1 cellular context compared by ENCODE assay signal in the genomic region with DNA sequence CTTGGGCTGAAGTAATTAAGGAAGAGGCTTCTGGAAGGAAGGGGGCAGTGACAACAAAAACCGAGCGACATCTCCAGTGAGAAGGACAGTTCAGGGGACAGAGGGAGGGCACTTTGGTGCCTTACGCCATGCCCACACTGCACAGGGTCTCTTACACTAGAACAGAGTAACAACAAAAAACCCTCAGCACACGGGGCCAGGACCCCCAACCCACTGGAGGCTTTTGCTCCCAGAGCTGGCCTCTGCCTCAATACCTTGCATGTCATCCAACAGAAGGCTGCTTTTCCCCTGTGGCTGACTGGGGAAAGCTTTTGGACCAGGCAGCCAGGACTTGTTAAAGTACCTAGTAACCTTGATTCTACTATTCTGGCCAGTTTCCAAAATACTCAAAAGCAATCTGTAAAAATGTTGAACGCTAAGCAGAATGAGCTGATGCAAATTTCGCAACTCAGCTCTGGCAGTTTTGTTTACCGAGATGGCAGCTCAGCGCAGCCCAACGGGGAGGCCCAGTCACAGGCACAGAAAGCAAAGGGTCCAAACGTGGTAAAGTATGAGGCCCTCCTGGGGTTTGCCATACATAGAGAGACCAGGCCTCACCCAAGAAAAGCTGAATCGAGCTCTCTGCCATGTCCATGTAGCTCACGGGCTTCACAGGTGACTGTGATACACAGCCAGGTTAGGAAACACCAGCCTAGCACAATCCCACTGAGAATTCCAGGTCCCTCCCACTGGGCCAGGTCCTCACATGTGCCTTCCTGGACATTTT.
TF ChIP-seq lines count a peak whose summit lies in the region.

No MANE protein-coding gene starts in this region.

TF ChIP-seq in HepG2, 621 proteins besides CTCF, POLR2A, EP300 and RAD21 (continued from another document and continues in another):
- TF ChIP-seq, protein P1, sequence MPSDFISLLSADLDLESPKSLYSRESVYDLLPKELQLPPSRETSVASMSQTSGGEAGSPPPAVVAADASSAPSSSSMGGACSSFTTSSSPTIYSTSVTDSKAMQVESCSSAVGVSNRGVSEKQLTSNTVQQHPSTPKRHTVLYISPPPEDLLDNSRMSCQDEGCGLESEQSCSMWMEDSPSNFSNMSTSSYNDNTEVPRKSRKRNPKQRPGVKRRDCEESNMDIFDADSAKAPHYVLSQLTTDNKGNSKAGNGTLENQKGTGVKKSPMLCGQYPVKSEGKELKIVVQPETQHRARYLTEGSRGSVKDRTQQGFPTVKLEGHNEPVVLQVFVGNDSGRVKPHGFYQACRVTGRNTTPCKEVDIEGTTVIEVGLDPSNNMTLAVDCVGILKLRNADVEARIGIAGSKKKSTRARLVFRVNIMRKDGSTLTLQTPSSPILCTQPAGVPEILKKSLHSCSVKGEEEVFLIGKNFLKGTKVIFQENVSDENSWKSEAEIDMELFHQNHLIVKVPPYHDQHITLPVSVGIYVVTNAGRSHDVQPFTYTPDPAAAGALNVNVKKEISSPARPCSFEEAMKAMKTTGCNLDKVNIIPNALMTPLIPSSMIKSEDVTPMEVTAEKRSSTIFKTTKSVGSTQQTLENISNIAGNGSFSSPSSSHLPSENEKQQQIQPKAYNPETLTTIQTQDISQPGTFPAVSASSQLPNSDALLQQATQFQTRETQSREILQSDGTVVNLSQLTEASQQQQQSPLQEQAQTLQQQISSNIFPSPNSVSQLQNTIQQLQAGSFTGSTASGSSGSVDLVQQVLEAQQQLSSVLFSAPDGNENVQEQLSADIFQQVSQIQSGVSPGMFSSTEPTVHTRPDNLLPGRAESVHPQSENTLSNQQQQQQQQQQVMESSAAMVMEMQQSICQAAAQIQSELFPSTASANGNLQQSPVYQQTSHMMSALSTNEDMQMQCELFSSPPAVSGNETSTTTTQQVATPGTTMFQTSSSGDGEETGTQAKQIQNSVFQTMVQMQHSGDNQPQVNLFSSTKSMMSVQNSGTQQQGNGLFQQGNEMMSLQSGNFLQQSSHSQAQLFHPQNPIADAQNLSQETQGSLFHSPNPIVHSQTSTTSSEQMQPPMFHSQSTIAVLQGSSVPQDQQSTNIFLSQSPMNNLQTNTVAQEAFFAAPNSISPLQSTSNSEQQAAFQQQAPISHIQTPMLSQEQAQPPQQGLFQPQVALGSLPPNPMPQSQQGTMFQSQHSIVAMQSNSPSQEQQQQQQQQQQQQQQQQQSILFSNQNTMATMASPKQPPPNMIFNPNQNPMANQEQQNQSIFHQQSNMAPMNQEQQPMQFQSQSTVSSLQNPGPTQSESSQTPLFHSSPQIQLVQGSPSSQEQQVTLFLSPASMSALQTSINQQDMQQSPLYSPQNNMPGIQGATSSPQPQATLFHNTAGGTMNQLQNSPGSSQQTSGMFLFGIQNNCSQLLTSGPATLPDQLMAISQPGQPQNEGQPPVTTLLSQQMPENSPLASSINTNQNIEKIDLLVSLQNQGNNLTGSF (CRISPR knock-in tag; IDR thresholded peaks at IDR 0.05) = no peak
- TF ChIP-seq, protein P2, sequence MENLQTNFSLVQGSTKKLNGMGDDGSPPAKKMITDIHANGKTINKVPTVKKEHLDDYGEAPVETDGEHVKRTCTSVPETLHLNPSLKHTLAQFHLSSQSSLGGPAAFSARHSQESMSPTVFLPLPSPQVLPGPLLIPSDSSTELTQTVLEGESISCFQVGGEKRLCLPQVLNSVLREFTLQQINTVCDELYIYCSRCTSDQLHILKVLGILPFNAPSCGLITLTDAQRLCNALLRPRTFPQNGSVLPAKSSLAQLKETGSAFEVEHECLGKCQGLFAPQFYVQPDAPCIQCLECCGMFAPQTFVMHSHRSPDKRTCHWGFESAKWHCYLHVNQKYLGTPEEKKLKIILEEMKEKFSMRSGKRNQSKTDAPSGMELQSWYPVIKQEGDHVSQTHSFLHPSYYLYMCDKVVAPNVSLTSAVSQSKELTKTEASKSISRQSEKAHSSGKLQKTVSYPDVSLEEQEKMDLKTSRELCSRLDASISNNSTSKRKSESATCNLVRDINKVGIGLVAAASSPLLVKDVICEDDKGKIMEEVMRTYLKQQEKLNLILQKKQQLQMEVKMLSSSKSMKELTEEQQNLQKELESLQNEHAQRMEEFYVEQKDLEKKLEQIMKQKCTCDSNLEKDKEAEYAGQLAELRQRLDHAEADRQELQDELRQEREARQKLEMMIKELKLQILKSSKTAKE (CRISPR knock-in tag; IDR thresholded peaks at IDR 0.05; ENCODE audit: borderline replicate concordance) = no peak
- TF ChIP-seq, protein P3, sequence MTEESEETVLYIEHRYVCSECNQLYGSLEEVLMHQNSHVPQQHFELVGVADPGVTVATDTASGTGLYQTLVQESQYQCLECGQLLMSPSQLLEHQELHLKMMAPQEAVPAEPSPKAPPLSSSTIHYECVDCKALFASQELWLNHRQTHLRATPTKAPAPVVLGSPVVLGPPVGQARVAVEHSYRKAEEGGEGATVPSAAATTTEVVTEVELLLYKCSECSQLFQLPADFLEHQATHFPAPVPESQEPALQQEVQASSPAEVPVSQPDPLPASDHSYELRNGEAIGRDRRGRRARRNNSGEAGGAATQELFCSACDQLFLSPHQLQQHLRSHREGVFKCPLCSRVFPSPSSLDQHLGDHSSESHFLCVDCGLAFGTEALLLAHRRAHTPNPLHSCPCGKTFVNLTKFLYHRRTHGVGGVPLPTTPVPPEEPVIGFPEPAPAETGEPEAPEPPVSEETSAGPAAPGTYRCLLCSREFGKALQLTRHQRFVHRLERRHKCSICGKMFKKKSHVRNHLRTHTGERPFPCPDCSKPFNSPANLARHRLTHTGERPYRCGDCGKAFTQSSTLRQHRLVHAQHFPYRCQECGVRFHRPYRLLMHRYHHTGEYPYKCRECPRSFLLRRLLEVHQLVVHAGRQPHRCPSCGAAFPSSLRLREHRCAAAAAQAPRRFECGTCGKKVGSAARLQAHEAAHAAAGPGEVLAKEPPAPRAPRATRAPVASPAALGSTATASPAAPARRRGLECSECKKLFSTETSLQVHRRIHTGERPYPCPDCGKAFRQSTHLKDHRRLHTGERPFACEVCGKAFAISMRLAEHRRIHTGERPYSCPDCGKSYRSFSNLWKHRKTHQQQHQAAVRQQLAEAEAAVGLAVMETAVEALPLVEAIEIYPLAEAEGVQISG (CRISPR knock-in tag; IDR thresholded peaks at IDR 0.05) = peak; percentile 63; the same call in 1 of the 2 replicates
- no peak for TF ChIP-seq MLLT10 (CRISPR knock-in tag; IDR thresholded peaks at IDR 0.05)
- no peak for TF ChIP-seq ATM (IDR thresholded peaks at IDR 0.05; ENCODE audit: borderline replicate concordance)
- no peak for TF ChIP-seq ZBTB8A (CRISPR knock-in tag; IDR thresholded peaks at IDR 0.05; ENCODE audit: borderline replicate concordance, low read depth)
- 0 out of 2 replicates have a peak, but pooled peaks have one; percentile 41 for TF ChIP-seq ZNF543 (CRISPR knock-in tag; IDR thresholded peaks at IDR 0.05)
- TF ChIP-seq, protein P4, sequence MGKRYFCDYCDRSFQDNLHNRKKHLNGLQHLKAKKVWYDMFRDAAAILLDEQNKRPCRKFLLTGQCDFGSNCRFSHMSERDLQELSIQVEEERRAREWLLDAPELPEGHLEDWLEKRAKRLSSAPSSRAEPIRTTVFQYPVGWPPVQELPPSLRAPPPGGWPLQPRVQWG (CRISPR knock-in tag; IDR thresholded peaks at IDR 0.05; ENCODE audit: borderline replicate concordance, low read depth) = no peak
- TF ChIP-seq, protein P5, sequence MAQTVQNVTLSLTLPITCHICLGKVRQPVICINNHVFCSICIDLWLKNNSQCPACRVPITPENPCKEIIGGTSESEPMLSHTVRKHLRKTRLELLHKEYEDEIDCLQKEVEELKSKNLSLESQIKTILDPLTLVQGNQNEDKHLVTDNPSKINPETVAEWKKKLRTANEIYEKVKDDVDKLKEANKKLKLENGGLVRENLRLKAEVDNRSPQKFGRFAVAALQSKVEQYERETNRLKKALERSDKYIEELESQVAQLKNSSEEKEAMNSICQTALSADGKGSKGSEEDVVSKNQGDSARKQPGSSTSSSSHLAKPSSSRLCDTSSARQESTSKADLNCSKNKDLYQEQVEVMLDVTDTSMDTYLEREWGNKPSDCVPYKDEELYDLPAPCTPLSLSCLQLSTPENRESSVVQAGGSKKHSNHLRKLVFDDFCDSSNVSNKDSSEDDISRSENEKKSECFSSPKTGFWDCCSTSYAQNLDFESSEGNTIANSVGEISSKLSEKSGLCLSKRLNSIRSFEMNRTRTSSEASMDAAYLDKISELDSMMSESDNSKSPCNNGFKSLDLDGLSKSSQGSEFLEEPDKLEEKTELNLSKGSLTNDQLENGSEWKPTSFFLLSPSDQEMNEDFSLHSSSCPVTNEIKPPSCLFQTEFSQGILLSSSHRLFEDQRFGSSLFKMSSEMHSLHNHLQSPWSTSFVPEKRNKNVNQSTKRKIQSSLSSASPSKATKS (CRISPR knock-in tag; IDR thresholded peaks at IDR 0.05) = no peak
- no peak for TF ChIP-seq PLRG1 (conservative IDR thresholded peaks at IDR 0.05)
- peak; percentile 58; the same call in 1 of the 2 replicates for TF ChIP-seq ZNF670 (CRISPR knock-in tag; IDR thresholded peaks at IDR 0.05; ENCODE audit: borderline replicate concordance)
- TF ChIP-seq, protein P6, sequence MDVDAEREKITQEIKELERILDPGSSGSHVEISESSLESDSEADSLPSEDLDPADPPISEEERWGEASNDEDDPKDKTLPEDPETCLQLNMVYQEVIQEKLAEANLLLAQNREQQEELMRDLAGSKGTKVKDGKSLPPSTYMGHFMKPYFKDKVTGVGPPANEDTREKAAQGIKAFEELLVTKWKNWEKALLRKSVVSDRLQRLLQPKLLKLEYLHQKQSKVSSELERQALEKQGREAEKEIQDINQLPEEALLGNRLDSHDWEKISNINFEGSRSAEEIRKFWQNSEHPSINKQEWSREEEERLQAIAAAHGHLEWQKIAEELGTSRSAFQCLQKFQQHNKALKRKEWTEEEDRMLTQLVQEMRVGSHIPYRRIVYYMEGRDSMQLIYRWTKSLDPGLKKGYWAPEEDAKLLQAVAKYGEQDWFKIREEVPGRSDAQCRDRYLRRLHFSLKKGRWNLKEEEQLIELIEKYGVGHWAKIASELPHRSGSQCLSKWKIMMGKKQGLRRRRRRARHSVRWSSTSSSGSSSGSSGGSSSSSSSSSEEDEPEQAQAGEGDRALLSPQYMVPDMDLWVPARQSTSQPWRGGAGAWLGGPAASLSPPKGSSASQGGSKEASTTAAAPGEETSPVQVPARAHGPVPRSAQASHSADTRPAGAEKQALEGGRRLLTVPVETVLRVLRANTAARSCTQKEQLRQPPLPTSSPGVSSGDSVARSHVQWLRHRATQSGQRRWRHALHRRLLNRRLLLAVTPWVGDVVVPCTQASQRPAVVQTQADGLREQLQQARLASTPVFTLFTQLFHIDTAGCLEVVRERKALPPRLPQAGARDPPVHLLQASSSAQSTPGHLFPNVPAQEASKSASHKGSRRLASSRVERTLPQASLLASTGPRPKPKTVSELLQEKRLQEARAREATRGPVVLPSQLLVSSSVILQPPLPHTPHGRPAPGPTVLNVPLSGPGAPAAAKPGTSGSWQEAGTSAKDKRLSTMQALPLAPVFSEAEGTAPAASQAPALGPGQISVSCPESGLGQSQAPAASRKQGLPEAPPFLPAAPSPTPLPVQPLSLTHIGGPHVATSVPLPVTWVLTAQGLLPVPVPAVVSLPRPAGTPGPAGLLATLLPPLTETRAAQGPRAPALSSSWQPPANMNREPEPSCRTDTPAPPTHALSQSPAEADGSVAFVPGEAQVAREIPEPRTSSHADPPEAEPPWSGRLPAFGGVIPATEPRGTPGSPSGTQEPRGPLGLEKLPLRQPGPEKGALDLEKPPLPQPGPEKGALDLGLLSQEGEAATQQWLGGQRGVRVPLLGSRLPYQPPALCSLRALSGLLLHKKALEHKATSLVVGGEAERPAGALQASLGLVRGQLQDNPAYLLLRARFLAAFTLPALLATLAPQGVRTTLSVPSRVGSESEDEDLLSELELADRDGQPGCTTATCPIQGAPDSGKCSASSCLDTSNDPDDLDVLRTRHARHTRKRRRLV (CRISPR knock-in tag; IDR thresholded peaks at IDR 0.05) = no peak
- no peak for TF ChIP-seq HNRNPUL1 (IDR thresholded peaks at IDR 0.05; ENCODE audit: low read depth, low read length)
- TF ChIP-seq CC2D1A (CRISPR knock-in tag; IDR thresholded peaks at IDR 0.05) = no peak
- 0 out of 2 replicates have a peak, but pooled peaks have one; percentile 48 for TF ChIP-seq ZNF501 (CRISPR knock-in tag; IDR thresholded peaks at IDR 0.05)
- TF ChIP-seq, protein P7, sequence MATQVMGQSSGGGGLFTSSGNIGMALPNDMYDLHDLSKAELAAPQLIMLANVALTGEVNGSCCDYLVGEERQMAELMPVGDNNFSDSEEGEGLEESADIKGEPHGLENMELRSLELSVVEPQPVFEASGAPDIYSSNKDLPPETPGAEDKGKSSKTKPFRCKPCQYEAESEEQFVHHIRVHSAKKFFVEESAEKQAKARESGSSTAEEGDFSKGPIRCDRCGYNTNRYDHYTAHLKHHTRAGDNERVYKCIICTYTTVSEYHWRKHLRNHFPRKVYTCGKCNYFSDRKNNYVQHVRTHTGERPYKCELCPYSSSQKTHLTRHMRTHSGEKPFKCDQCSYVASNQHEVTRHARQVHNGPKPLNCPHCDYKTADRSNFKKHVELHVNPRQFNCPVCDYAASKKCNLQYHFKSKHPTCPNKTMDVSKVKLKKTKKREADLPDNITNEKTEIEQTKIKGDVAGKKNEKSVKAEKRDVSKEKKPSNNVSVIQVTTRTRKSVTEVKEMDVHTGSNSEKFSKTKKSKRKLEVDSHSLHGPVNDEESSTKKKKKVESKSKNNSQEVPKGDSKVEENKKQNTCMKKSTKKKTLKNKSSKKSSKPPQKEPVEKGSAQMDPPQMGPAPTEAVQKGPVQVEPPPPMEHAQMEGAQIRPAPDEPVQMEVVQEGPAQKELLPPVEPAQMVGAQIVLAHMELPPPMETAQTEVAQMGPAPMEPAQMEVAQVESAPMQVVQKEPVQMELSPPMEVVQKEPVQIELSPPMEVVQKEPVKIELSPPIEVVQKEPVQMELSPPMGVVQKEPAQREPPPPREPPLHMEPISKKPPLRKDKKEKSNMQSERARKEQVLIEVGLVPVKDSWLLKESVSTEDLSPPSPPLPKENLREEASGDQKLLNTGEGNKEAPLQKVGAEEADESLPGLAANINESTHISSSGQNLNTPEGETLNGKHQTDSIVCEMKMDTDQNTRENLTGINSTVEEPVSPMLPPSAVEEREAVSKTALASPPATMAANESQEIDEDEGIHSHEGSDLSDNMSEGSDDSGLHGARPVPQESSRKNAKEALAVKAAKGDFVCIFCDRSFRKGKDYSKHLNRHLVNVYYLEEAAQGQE (IDR thresholded peaks at IDR 0.05; ENCODE audit: borderline replicate concordance in 1 of 2, low read depth in 1 of 2, low read length in 2 of 2) = no peak
- TF ChIP-seq ZNF83 (CRISPR knock-in tag; IDR thresholded peaks at IDR 0.05; ENCODE audit: borderline replicate concordance) = no peak
- TF ChIP-seq ZMYM4 (CRISPR knock-in tag; IDR thresholded peaks at IDR 0.05) = no peak; the same call in 1 of the 2 replicates
- TF ChIP-seq, protein P8, sequence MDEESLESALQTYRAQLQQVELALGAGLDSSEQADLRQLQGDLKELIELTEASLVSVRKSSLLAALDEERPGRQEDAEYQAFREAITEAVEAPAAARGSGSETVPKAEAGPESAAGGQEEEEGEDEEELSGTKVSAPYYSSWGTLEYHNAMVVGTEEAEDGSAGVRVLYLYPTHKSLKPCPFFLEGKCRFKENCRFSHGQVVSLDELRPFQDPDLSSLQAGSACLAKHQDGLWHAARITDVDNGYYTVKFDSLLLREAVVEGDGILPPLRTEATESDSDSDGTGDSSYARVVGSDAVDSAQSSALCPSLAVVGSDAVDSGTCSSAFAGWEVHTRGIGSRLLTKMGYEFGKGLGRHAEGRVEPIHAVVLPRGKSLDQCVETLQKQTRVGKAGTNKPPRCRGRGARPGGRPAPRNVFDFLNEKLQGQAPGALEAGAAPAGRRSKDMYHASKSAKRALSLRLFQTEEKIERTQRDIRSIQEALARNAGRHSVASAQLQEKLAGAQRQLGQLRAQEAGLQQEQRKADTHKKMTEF (CRISPR knock-in tag; IDR thresholded peaks at IDR 0.05) = peak; percentile 72
- no peak for TF ChIP-seq HOXA9 (CRISPR knock-in tag; IDR thresholded peaks at IDR 0.05; ENCODE audit: borderline replicate concordance)
- TF ChIP-seq ZNF34 (CRISPR knock-in tag; IDR thresholded peaks at IDR 0.05; ENCODE audit: borderline replicate concordance) = no peak
- TF ChIP-seq ZFP62 (CRISPR knock-in tag; IDR thresholded peaks at IDR 0.05) = no peak
- 0 out of 2 replicates have a peak, but pooled peaks have one; percentile 50 for TF ChIP-seq SALL2 (CRISPR knock-in tag; IDR thresholded peaks at IDR 0.05)
